ENCODE assay signal across 7 cellular contexts in the genomic region with DNA sequence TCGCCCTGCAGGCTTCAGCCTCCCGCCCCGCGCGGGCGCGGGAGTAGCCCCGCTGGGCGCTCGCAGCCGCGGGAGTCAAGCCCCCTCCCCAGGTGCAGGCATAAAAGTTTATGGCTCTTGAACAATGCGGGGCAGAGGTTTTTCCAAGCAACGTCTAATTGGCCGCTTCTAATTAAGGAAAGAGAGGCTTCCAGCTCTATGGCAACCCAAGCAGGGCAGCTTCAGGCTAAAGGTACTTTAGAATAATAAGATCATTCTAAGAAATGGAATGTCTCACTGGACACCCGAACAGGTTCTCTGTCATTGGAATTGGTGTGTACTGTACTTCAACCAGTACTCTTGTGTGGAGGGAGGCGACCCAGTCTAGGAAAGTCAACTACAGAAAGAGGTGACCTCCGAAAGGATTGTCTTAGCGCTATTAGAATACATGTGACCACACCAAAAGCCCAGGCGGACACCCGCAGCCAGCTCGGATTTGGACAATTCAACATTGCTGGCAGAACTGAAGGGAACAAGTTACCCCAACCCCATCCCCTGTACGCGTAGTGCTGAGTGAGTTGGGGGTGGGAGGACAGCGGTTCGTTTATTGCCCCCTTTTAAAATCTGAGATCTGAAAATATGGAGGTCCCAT.
DNase-seq lines count a peak whose midpoint lies in the region; ATAC-seq and TF ChIP-seq lines count a peak whose summit lies in the region.

No MANE protein-coding gene starts in this region.

- DNase-seq in stimulated activated naive B cell treated with anti-CD40 and anti-IgM and Interleukin-4, amounts not matched to agents 10 μg/mL and 1 μg/mL and 100 μg/mL, for 72 hours = no peak
- DNase-seq in kidney tubule cell (ENCODE audit: low spot score) (no peak), NCI-H82 (lab: John Stamatoyannopoulos, UW) (no peak), EL (no peak)

- H3K4me1 Mint-ChIP-seq in stimulated activated naive B cell treated with anti-CD40 and anti-IgM and Interleukin-4, amounts not matched to agents 10 μg/mL and 1 μg/mL and 100 μg/mL, for 72 hours = peaks cover 34 to 59% of the 10 kb centered on the region in 2 donors

- no peak for ATAC-seq in stimulated activated naive B cell treated with anti-CD40 and anti-IgM and Interleukin-4, amounts not matched to agents 10 μg/mL and 1 μg/mL and 100 μg/mL, for 72 hours (replicated peaks)

- H3K9me3 ChIP-seq in HEK293 (ENCODE audit: control insufficient read depth, insufficient read depth, low read depth, low read length) (no peaks in the 10 kb centered on the region), iPS-20b (ENCODE audit: insufficient read depth, low read depth, low read length) (no peaks in the 10 kb centered on the region)

- peak overlapping the region; percentile 42 for H3K27ac Mint-ChIP-seq in stimulated activated naive B cell treated with anti-CD40 and anti-IgM and Interleukin-4, amounts not matched to agents 10 μg/mL and 1 μg/mL and 100 μg/mL, for 72 hours

- peaks cover 5% of the 10 kb centered on the region; the same call in 1 of the 2 replicates for H3K4me1 ChIP-seq in HEK293 (ENCODE audit: control insufficient read depth, insufficient read depth, low read length)
- peaks cover 24% of the 10 kb centered on the region; the same call in 1 of the 2 replicates for H3K4me1 ChIP-seq in iPS-20b (ENCODE audit: insufficient read depth, low read length)

- POLR2A ChIA-PET in HEK293 (lab: Yijun Ruan, JAX) = no interaction called here

- no peaks in the 10 kb centered on the region for H3K36me3 ChIP-seq in HEK293 (ENCODE audit: control insufficient read depth in 2 of 2, insufficient read depth in 1 of 2, low read length in 2 of 2)
- H3K36me3 ChIP-seq in iPS-20b (ENCODE audit: insufficient read depth, low read depth, low read length) = no peaks in the 10 kb centered on the region

- H3K27ac ChIP-seq in HEK293 (ENCODE audit: extremely low read depth, low read depth, low read length) = peak overlapping the region; percentile 17; the same call in 1 of the 2 replicates
- no peak overlapping the region for H3K27ac ChIP-seq in iPS-20b (ENCODE audit: low read length)

- H3K4me3 ChIP-seq in HEK293 (ENCODE audit: low read depth, low read length) (peak overlapping the region; percentile 64), WI38 (ENCODE audit: low read depth, low read length) (peak overlapping the region; percentile 60), iPS-20b (ENCODE audit: low read length) (peak overlapping the region; percentile 81)

- H3K9me3 Mint-ChIP-seq in stimulated activated naive B cell treated with anti-CD40 and anti-IgM and Interleukin-4, amounts not matched to agents 10 μg/mL and 1 μg/mL and 100 μg/mL, for 72 hours = no peaks in the 10 kb centered on the region

- peaks cover 100% of the 10 kb centered on the region for H3K27me3 ChIP-seq in iPS-20b (ENCODE audit: insufficient read depth, low read length)

- TF ChIP-seq CTCF in HEK293 (tag by site-specific recombination; IDR thresholded peaks at IDR 0.05) = no peak
- no peak for TF ChIP-seq CTCF in WI38 (IDR thresholded peaks at IDR 0.05; ENCODE audit: low read depth, low read length)

- peak overlapping the region; percentile 50 to 82 for H3K4me3 Mint-ChIP-seq in stimulated activated naive B cell treated with anti-CD40 and anti-IgM and Interleukin-4, amounts not matched to agents 10 μg/mL and 1 μg/mL and 100 μg/mL, for 72 hours

- H3K27me3 Mint-ChIP-seq in stimulated activated naive B cell treated with anti-CD40 and anti-IgM and Interleukin-4, amounts not matched to agents 10 μg/mL and 1 μg/mL and 100 μg/mL, for 72 hours = peaks cover 44 to 61% of the 10 kb centered on the region in 2 donors

- no peaks in the 10 kb centered on the region for H3K36me3 Mint-ChIP-seq in stimulated activated naive B cell treated with anti-CD40 and anti-IgM and Interleukin-4, amounts not matched to agents 10 μg/mL and 1 μg/mL and 100 μg/mL, for 72 hours

- CTCF ChIA-PET in HEK293 (lab: Yijun Ruan, JAX) = interaction anchor here (0.7 kb wide), 1 partner anchor 451 kb away, joined by 3 read pairs; no protein-coding TSS in a partner anchor

- H3K9ac ChIP-seq in iPS-20b (ENCODE audit: low read depth, low read length) = no peak overlapping the region; the same call in 1 of the 2 replicates

TF ChIP-seq in HEK293, 187 proteins besides CTCF, POLR2A, EP300 and RAD21 (continues in another document):
- TF ChIP-seq HOXD13 (CRISPR knock-in tag; IDR thresholded peaks at IDR 0.05; ENCODE audit: borderline replicate concordance) = no peak
- TF ChIP-seq MZF1 (tag by site-specific recombination; IDR thresholded peaks at IDR 0.05; ENCODE audit: borderline replicate concordance) = no peak
- peak; percentile 87 for TF ChIP-seq ZIC2 (tag by site-specific recombination; IDR thresholded peaks at IDR 0.05)
- no peak for TF ChIP-seq ZSCAN23 (tag by site-specific recombination; IDR thresholded peaks at IDR 0.05)
- TF ChIP-seq, protein P1, sequence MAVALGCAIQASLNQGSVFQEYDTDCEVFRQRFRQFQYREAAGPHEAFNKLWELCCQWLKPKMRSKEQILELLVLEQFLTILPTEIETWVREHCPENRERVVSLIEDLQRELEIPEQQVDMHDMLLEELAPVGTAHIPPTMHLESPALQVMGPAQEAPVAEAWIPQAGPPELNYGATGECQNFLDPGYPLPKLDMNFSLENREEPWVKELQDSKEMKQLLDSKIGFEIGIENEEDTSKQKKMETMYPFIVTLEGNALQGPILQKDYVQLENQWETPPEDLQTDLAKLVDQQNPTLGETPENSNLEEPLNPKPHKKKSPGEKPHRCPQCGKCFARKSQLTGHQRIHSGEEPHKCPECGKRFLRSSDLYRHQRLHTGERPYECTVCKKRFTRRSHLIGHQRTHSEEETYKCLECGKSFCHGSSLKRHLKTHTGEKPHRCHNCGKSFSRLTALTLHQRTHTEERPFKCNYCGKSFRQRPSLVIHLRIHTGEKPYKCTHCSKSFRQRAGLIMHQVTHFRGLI (tag by site-specific recombination; IDR thresholded peaks at IDR 0.05) = 0 out of 2 replicates have a peak, but pooled peaks have one; percentile 17
- TF ChIP-seq ZNF423 (tag by site-specific recombination; IDR thresholded peaks at IDR 0.05) = peak; percentile 2; the same call in 1 of the 2 replicates
- no peak for TF ChIP-seq ZBTB20 (tag by site-specific recombination; IDR thresholded peaks at IDR 0.05)
- 0 out of 2 replicates have a peak, but pooled peaks have one; percentile 54 for TF ChIP-seq GLIS2 (tag by site-specific recombination; IDR thresholded peaks at IDR 0.05)
- TF ChIP-seq, protein P2, sequence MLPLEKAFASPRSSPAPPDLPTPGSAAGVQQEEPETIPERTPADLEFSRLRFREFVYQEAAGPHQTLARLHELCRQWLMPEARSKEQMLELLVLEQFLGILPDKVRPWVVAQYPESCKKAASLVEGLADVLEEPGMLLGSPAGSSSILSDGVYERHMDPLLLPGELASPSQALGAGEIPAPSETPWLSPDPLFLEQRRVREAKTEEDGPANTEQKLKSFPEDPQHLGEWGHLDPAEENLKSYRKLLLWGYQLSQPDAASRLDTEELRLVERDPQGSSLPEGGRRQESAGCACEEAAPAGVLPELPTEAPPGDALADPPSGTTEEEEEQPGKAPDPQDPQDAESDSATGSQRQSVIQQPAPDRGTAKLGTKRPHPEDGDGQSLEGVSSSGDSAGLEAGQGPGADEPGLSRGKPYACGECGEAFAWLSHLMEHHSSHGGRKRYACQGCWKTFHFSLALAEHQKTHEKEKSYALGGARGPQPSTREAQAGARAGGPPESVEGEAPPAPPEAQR (tag by site-specific recombination; IDR thresholded peaks at IDR 0.05) = no peak
- TF ChIP-seq ZNF529 (tag by site-specific recombination; IDR thresholded peaks at IDR 0.05; ENCODE audit: insufficient replicate concordance) = no peak
- TF ChIP-seq ZNF169 (tag by site-specific recombination; IDR thresholded peaks at IDR 0.05) = no peak
- TF ChIP-seq, protein P3, sequence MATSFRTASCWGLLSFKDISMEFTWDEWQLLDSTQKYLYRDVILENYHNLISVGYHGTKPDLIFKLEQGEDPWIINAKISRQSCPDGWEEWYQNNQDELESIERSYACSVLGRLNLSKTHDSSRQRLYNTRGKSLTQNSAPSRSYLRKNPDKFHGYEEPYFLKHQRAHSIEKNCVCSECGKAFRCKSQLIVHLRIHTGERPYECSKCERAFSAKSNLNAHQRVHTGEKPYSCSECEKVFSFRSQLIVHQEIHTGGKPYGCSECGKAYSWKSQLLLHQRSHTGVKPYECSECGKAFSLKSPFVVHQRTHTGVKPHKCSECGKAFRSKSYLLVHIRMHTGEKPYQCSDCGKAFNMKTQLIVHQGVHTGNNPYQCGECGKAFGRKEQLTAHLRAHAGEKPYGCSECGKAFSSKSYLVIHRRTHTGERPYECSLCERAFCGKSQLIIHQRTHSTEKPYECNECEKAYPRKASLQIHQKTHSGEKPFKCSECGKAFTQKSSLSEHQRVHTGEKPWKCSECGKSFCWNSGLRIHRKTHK (tag by site-specific recombination; IDR thresholded peaks at IDR 0.05) = no peak
- no peak for TF ChIP-seq ZBTB21 (tag by site-specific recombination; IDR thresholded peaks at IDR 0.05)
- TF ChIP-seq, protein P4, sequence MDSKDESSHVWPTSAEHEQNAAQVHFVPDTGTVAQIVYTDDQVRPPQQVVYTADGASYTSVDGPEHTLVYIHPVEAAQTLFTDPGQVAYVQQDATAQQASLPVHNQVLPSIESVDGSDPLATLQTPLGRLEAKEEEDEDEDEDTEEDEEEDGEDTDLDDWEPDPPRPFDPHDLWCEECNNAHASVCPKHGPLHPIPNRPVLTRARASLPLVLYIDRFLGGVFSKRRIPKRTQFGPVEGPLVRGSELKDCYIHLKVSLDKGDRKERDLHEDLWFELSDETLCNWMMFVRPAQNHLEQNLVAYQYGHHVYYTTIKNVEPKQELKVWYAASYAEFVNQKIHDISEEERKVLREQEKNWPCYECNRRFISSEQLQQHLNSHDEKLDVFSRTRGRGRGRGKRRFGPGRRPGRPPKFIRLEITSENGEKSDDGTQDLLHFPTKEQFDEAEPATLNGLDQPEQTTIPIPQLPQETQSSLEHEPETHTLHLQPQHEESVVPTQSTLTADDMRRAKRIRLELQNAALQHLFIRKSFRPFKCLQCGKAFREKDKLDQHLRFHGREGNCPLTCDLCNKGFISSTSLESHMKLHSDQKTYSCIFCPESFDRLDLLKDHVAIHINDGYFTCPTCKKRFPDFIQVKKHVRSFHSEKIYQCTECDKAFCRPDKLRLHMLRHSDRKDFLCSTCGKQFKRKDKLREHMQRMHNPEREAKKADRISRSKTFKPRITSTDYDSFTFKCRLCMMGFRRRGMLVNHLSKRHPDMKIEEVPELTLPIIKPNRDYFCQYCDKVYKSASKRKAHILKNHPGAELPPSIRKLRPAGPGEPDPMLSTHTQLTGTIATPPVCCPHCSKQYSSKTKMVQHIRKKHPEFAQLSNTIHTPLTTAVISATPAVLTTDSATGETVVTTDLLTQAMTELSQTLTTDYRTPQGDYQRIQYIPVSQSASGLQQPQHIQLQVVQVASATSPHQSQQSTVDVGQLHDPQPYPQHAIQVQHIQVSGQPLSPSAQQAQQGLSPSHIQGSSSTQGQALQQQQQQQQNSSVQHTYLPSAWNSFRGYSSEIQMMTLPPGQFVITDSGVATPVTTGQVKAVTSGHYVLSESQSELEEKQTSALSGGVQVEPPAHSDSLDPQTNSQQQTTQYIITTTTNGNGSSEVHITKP (tag by site-specific recombination; IDR thresholded peaks at IDR 0.05) = peak; percentile 26; the same call in 1 of the 2 replicates
